ENCODE assay signal across 8 cellular contexts in the genomic region with DNA sequence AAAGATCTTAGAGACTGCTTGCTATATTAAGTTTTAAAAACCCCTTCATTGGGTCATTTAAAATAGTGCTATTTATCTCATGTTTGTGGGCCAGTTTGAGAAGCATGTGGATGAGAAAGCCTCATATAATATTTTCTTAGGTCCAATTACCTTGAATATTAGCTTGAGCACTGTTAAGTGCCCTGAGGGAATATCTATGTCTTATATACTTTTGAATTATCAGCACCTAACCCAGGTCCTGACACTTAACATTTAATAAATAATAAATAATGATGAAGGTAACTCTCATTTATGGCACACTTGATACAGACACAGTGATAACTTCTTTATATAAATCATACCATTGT. TPM values are rescaled to one million over a fixed set of nuclear protein-coding genes. Genes with fewer than 3 reads are reported as not detected.
DNase-seq lines count a peak whose midpoint lies in the region; ATAC-seq and TF ChIP-seq lines count a peak whose summit lies in the region.

No MANE protein-coding gene starts in this region.

- H3K4me3 ChIP-seq in Peyer's patch, result peak overlapping the region; percentile 32 to 59 (median 48)
- peak overlapping the region; percentile 40 to 63 (median 58) for H3K4me3 ChIP-seq in tibial nerve

- H3K4me1 Mint-ChIP-seq in activated T-cell treated with anti-CD3 and anti-CD28 coated beads, Interleukin-2, amount 50 U/mL, for 4 hours (ENCODE audit: low read depth), result peaks cover 61% of the 10 kb centered on the region

- no peaks in the 10 kb centered on the region for H3K27me3 Mint-ChIP-seq in activated T-cell treated with anti-CD3 and anti-CD28 coated beads, Interleukin-2, amount 50 U/mL, for 4 hours (ENCODE audit: low read depth)

- no peak for DNase-seq in activated T-cell treated with anti-CD3 and anti-CD28 coated beads, Interleukin-2, amount 50 U/mL, for 4 hours
- DNase-seq in activated T-cell treated with anti-CD3 and anti-CD28 coated beads, Interleukin-2, amount 50 U/mL, for 48 hours, result no peak
- DNase-seq in Peyer's patch (no peak), left lobe of liver (ENCODE audit: low spot score) (no peak), tibial nerve (ENCODE audit: low spot score in 2 of 2) (no peak), NCI-H2196 treated with DMSO at 0.1 percent for 48 hours (lab: John Stamatoyannopoulos, UW; ENCODE audit: unreplicated experiment) (no peak), NCI-H1092 (lab: John Stamatoyannopoulos, UW) (no peak)

- TF ChIP-seq EP300 in tibial nerve (IDR thresholded peaks at IDR 0.05), result no peak

- TF ChIP-seq CTCF in Peyer's patch (IDR thresholded peaks at IDR 0.05) (no peak), tibial nerve (IDR thresholded peaks at IDR 0.05) (no peak)

- no peaks in the 10 kb centered on the region for H3K27me3 ChIP-seq in Peyer's patch
- no peaks in the 10 kb centered on the region for H3K27me3 ChIP-seq in tibial nerve

- no peak for ATAC-seq in activated T-cell treated with anti-CD3 and anti-CD28 coated beads, Interleukin-2, amount 50 U/mL, for 4 hours
- peak; percentile 3 for ATAC-seq in left lobe of liver
- ATAC-seq in HG03039 (IDR thresholded peaks at IDR 0.05; ENCODE audit: unreplicated experiment), result no peak

- H3K36me3 Mint-ChIP-seq in activated T-cell treated with anti-CD3 and anti-CD28 coated beads, Interleukin-2, amount 50 U/mL, for 4 hours (ENCODE audit: insufficient read depth), result peaks cover 29% of the 10 kb centered on the region

- TF ChIP-seq POLR2A in Peyer's patch (IDR thresholded peaks at IDR 0.05) (peak in 1 of 2 donors; percentile 4), tibial nerve (IDR thresholded peaks at IDR 0.05) (peak in 1 of 2 donors; percentile 5)

- H3K9me3 ChIP-seq in Peyer's patch (no peaks in the 10 kb centered on the region), tibial nerve (no peaks in the 10 kb centered on the region)

- peak overlapping the region; percentile 98 for H3K4me3 Mint-ChIP-seq in activated T-cell treated with anti-CD3 and anti-CD28 coated beads, Interleukin-2, amount 50 U/mL, for 4 hours

- no peaks in the 10 kb centered on the region for H3K9me3 Mint-ChIP-seq in activated T-cell treated with anti-CD3 and anti-CD28 coated beads, Interleukin-2, amount 50 U/mL, for 4 hours

- H3K36me3 ChIP-seq in Peyer's patch (peaks cover 0 to 6% (median 0%) of the 10 kb centered on the region in 3 donors), tibial nerve (peaks cover 0 to 5% (median 0%) of the 10 kb centered on the region in 3 donors)

- peak overlapping the region; percentile 70 to 89 (median 82) for H3K27ac ChIP-seq in Peyer's patch
- H3K27ac ChIP-seq in tibial nerve, result peak overlapping the region; percentile 85 to 95 (median 90)

- H3K4me1 ChIP-seq in Peyer's patch, result peaks cover 0 to 27% (median 0%) of the 10 kb centered on the region in 4 donors
- H3K4me1 ChIP-seq in tibial nerve, result peaks cover 0 to 63% (median 21%) of the 10 kb centered on the region in 4 donors

RNA-seq across cellular contexts. Expression of a gene that starts 0.3 kb away (rescaled TPM):
- total RNA-seq in activated T-cell treated with anti-CD3 and anti-CD28 coated beads, Interleukin-2, amount 50 U/mL, for 4 hours, result 100 to 1,000 TPM; 186 to 267 (median 244) TPM
- 10 to 100 TPM; 52.7 to 86.6 (median 62.7) TPM for total RNA-seq in Peyer's patch
- 7.8 TPM for total RNA-seq in left lobe of liver
- total RNA-seq in tibial nerve, result 10 to 100 TPM; 46.7 to 71.0 (median 55.5) TPM

RNA-seq across cellular contexts. Expression of a gene that starts 49.6 kb away (rescaled TPM):
- total RNA-seq in activated T-cell treated with anti-CD3 and anti-CD28 coated beads, Interleukin-2, amount 50 U/mL, for 4 hours, result under 1 TPM in 2 of 3 donors, not detected in 1; 0.29 to 0.51 TPM
- total RNA-seq in Peyer's patch (not detected), left lobe of liver (22.9 TPM), tibial nerve (not detected)

Comparison
In these comparisons a context has a peak if more than half of its experiments do, and no peak if none do; other contexts are left out.
1. RNA of a gene that starts 49.6 kb away (total RNA-seq): 22.9 TPM in left lobe of liver (single experiment); 0.29 to 0.51 TPM in activated T-cell treated with anti-CD3 and anti-CD28 coated beads, Interleukin-2, amount 50 U/mL, for 4 hours, not detected in Peyer's patch and not detected in tibial nerve; every median in the first group is over 10 times any median in the second.